ENCODE assay signal across 7 cellular contexts in the genomic region with DNA sequence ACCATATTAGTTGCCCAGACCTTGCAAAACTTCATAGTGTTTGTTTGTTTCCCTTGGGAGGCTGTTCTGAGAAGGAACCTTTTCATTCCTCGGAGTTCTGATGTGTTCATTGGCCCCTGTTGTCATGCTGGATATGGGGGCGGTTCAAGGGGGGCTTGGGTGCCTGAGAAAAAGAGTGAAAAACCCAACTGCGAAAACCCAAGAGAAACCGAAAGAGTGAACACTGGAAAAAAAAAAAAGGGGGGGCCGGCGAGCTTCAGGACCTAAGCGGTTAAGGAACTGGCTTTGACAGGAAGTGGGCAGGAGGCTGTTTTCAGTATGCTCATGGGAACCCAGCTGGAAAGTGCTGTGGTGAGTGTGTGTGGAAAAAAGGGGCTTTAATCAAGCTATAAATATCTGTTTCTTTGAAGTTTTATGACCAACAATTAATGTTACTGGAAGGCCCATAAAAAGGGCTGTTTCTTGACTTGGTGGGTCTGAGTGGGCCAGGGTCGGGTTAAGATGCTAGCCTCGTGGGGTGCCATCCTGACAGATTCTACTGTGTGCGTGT.
DNase-seq lines count a peak whose midpoint lies in the region; ATAC-seq lines count a peak whose summit lies in the region.

No MANE protein-coding gene starts in this region.

- peaks cover 0 to 29% (median 22%) of the 10 kb centered on the region in 5 donors for H3K4me1 ChIP-seq in subcutaneous abdominal adipose tissue (ENCODE audit: control insufficient read depth in 5 of 5, insufficient read depth in 5 of 5, low read length in 5 of 5)

- no peak overlapping the region for H3K27ac ChIP-seq in subcutaneous abdominal adipose tissue (ENCODE audit: low read depth, low read length)

- no peaks in the 10 kb centered on the region for H3K9me3 ChIP-seq in subcutaneous abdominal adipose tissue (ENCODE audit: control insufficient read depth in 5 of 5, low read length in 5 of 5)

- ATAC-seq in HG03378 (IDR thresholded peaks at IDR 0.05; ENCODE audit: unreplicated experiment), result peak; percentile 67
- ATAC-seq in left colon, result no peak

- peak; percentile 29 to 50 for DNase-seq in activated CD4-positive, alpha-beta T cell treated with anti-CD3 and anti-CD28 coated beads for 24 hours (ENCODE audit: low read depth in 2 of 2)
- DNase-seq in left colon (peak; percentile 15 to 34), T1000 (lab: John Stamatoyannopoulos, UW) (no peak), inferior parietal cortex (ENCODE audit: extremely low spot score) (no peak), cortex of kidney (lab: John Stamatoyannopoulos, UW) (no peak)

- intact Hi-C loops in left colon (cut with DNase I, micrococcal nuclease), result no loop called here

- no peaks in the 10 kb centered on the region for H3K36me3 ChIP-seq in subcutaneous abdominal adipose tissue (ENCODE audit: control insufficient read depth in 5 of 5, insufficient read depth in 5 of 5, low read length in 5 of 5)

- no peaks in the 10 kb centered on the region for H3K27me3 ChIP-seq in subcutaneous abdominal adipose tissue (ENCODE audit: control insufficient read depth in 5 of 5, insufficient read depth in 4 of 5, low read length in 5 of 5)

- H3K9ac ChIP-seq in subcutaneous abdominal adipose tissue (ENCODE audit: low read length in 5 of 5), result peak overlapping the region in 1 of 5 donors; percentile 46

- peak overlapping the region in 4 of 5 donors; percentile 29 to 63 (median 52) for H3K4me3 ChIP-seq in subcutaneous abdominal adipose tissue (ENCODE audit: low read depth in 1 of 5, low read length in 5 of 5)

Comparison
In these comparisons a context has a peak if more than half of its experiments do, and no peak if none do; other contexts are left out.
1. DNase-seq: peak in activated CD4-positive, alpha-beta T cell treated with anti-CD3 and anti-CD28 coated beads for 24 hours (2 of 2) and left colon (2 of 2); none in T1000 (single experiment), inferior parietal cortex (single experiment) and cortex of kidney (single experiment).